13 cellular contexts compared by ENCODE assay signal in genomic region chr2:231664727-231665126, GRCh38. TPM values are rescaled to one million over a fixed set of nuclear protein-coding genes. Genes with fewer than 3 reads are reported as not detected.
DNase-seq lines count a peak whose midpoint lies in the region; ATAC-seq and FAIRE-seq lines count a peak whose summit lies in the region.
"Had no signal": no experiment of that assay in that cellular context is flagged by ENCODE, and none has a peak within 500 bp of the region (broad histone marks: within the 10 kb centered on the region; RNA-seq: fewer than 3 reads in every experiment).

No MANE protein-coding gene starts in this region.

- H3K36me3 ChIP-seq in SJSA1 = no peaks in the 10 kb centered on the region
- H3K36me3 ChIP-seq in small intestine (ENCODE audit: control insufficient read depth in 2 of 2, insufficient read depth in 2 of 2, low read length in 2 of 2) = no peaks in the 10 kb centered on the region

- peaks cover 57% of the 10 kb centered on the region for H3K4me1 ChIP-seq in SJSA1 (replicated peaks)
- H3K4me1 ChIP-seq in small intestine (ENCODE audit: control insufficient read depth in 2 of 2, insufficient read depth in 1 of 2, low read depth in 1 of 2, low read length in 1 of 2) = peaks cover 5% of the 10 kb centered on the region in 2 donors

- H3K27me3 ChIP-seq in SJSA1 (replicated peaks) = no peaks in the 10 kb centered on the region
- no peaks in the 10 kb centered on the region for H3K27me3 ChIP-seq in layer of hippocampus (ENCODE audit: control insufficient read depth, insufficient read depth, low read length)
- H3K27me3 ChIP-seq in small intestine (ENCODE audit: control insufficient read depth in 2 of 2, insufficient read depth in 2 of 2, low read length in 2 of 2) = no peaks in the 10 kb centered on the region

- ATAC-seq in HG03025 (IDR thresholded peaks at IDR 0.05; ENCODE audit: low FRiP score, unreplicated experiment) (no peak), HG03521 (IDR thresholded peaks at IDR 0.05; ENCODE audit: unreplicated experiment) (no peak)
- ATAC-seq: CD8-positive, alpha-beta T cell; natural killer cell treated with Interleukin-12 subunit alpha and Interleukin-12 subunit beta and Interleukin-15 and Interleukin-18, amount 100 ng/mL, for 72 hours had no signal

- 59 to 80% (median 64%) methylated on average over 8 of the region's 8 CpGs for WGBS in small intestine, 3 donors

- no peak overlapping the region for H3K4me3 ChIP-seq in SJSA1
- H3K4me3 ChIP-seq in small intestine (ENCODE audit: low read depth in 1 of 2, low read length in 2 of 2) = no peak overlapping the region

- DNase-seq in ELF-1 (ENCODE audit: low read depth, low spot score) = peak; percentile 37
- no peak for DNase-seq in SJSA1 (ENCODE audit: low read depth in 1 of 2, low spot score in 2 of 2)
- DNase-seq in small intestine = peak; percentile 55
- no peak for DNase-seq in GM19238 (ENCODE audit: insufficient read length, low spot score)
- no peak for DNase-seq in T-helper 9 cell
- DNase-seq: activated CD4-positive, alpha-beta memory T cell treated with anti-CD3 and anti-CD28 coated beads, Interleukin-2, amount 10 ng/mL, durations not matched to agents 7 days and 5 days; CD8-positive, alpha-beta T cell; SIG-M5; stimulated activated naive CD4-positive, alpha-beta T cell treated with Interleukin-2 at 50 U/mL for 16 hours had no signal

- FAIRE-seq in small intestine (lab: Jason Lieb, UNC) = no peak

- H3K27ac ChIP-seq in SJSA1 (peak overlapping the region; percentile 99), layer of hippocampus (ENCODE audit: low read depth, low read length) (peak overlapping the region; percentile 98), small intestine (ENCODE audit: low read depth in 1 of 2, low read length in 1 of 2) (peak overlapping the region; percentile 100)

- no peaks in the 10 kb centered on the region for H3K9me3 ChIP-seq in SJSA1 (replicated peaks)
- H3K9me3 ChIP-seq in small intestine (ENCODE audit: control insufficient read depth, low read depth) = no peaks in the 10 kb centered on the region

RNA-seq across cellular contexts. Expression of gene PTMA, which starts 43.6 kb away (rescaled TPM):
- 971 and 998 TPM in 2 replicates for total RNA-seq in SJSA1 (2014; rRNA removed; shearing (Covaris generic))
- 1,000 to 10,000 TPM; 1,019 to 2,156 (median 1,110) TPM for polyA plus RNA-seq in small intestine

Comparison
In these comparisons a context has a peak if more than half of its experiments do, and no peak if none do; other contexts are left out.
1. DNase-seq: peak in ELF-1 (single experiment) and small intestine (single experiment); none in SJSA1 (0 of 2), GM19238 (single experiment) and T-helper 9 cell (single experiment).
2. Peak in every context shown above with its lines, with median percentiles within 50 percentile points of each other: H3K27ac ChIP-seq.